ENCODE assay signal across 8 cellular contexts in genomic region chr16:88568710-88569613, GRCh38. TPM values are rescaled to one million over a fixed set of nuclear protein-coding genes. Genes with fewer than 3 reads are reported as not detected.
A peak's percentile ranks its signal among the peaks of the same experiment; 100 is the strongest.
DNase-seq lines count a peak whose midpoint lies in the region; ATAC-seq and TF ChIP-seq lines count a peak whose summit lies in the region.

No MANE protein-coding gene starts in this region.

- CTCF ChIA-PET in activated naive CD4-positive, alpha-beta T cell treated with anti-CD3 and anti-CD28 coated beads, Interleukin-2, amount 10 ng/mL, durations not matched to agents 7 days and 5 days (lab: Charles Lee): no interaction called here

- H3K27me3 ChIP-seq in ascending aorta: no peaks in the 10 kb centered on the region

- peak overlapping the region; percentile 83 for H3K27ac Mint-ChIP-seq in activated naive CD4-positive, alpha-beta T cell treated with anti-CD3 and anti-CD28 coated beads, Interleukin-2, amount 10 ng/mL, durations not matched to agents 7 days and 5 days
- H3K27ac Mint-ChIP-seq in type B pancreatic cell: peak overlapping the region; percentile 63

- H3K4me3 Mint-ChIP-seq in activated naive CD4-positive, alpha-beta T cell treated with anti-CD3 and anti-CD28 coated beads, Interleukin-2, amount 10 ng/mL, durations not matched to agents 7 days and 5 days: peak overlapping the region; percentile 72
- peak overlapping the region; percentile 87 for H3K4me3 Mint-ChIP-seq in type B pancreatic cell

- H3K4me1 ChIP-seq in ascending aorta: peaks cover 10 to 17% of the 10 kb centered on the region in 2 donors

- H3K36me3 Mint-ChIP-seq in activated naive CD4-positive, alpha-beta T cell treated with anti-CD3 and anti-CD28 coated beads, Interleukin-2, amount 10 ng/mL, durations not matched to agents 7 days and 5 days: peaks cover 14% of the 10 kb centered on the region
- no peaks in the 10 kb centered on the region for H3K36me3 Mint-ChIP-seq in type B pancreatic cell

- H3K27me3 Mint-ChIP-seq in activated naive CD4-positive, alpha-beta T cell treated with anti-CD3 and anti-CD28 coated beads, Interleukin-2, amount 10 ng/mL, durations not matched to agents 7 days and 5 days: no peaks in the 10 kb centered on the region
- H3K27me3 Mint-ChIP-seq in type B pancreatic cell: no peaks in the 10 kb centered on the region

- H3K9me3 Mint-ChIP-seq in activated naive CD4-positive, alpha-beta T cell treated with anti-CD3 and anti-CD28 coated beads, Interleukin-2, amount 10 ng/mL, durations not matched to agents 7 days and 5 days: no peaks in the 10 kb centered on the region
- no peaks in the 10 kb centered on the region for H3K9me3 Mint-ChIP-seq in type B pancreatic cell

- TF ChIP-seq CTCF in ascending aorta (IDR thresholded peaks at IDR 0.05) (no peak), lower leg skin (IDR thresholded peaks at IDR 0.05) (no peak), type B pancreatic cell (conservative IDR thresholded peaks at IDR 0.05) (no peak)

- intact Hi-C loops in ascending aorta (cut with DNase I): loop anchor here (10.0 kb wide), 1 partner anchor 584 kb away; no protein-coding TSS in a partner anchor
- intact Hi-C loops in lower leg skin (cut with DNase I; ENCODE audit: low total_unique reads): no loop called here

- H3K27ac ChIP-seq in ascending aorta: peak overlapping the region; percentile 61 to 83

- ATAC-seq in HG02678 (IDR thresholded peaks at IDR 0.05; ENCODE audit: unreplicated experiment): no peak

- no peak for DNase-seq in activated naive CD4-positive, alpha-beta T cell treated with anti-CD3 and anti-CD28 coated beads, Interleukin-2, amount 10 ng/mL, durations not matched to agents 7 days and 5 days
- DNase-seq in activated naive CD4-positive, alpha-beta T cell (lab: John Stamatoyannopoulos, UW): no peak
- DNase-seq in ascending aorta (ENCODE audit: low spot score in 2 of 2) (no peak), lower leg skin (ENCODE audit: low spot score in 2 of 2) (no peak), type B pancreatic cell (ENCODE audit: extremely low spot score, unreplicated experiment) (no peak), NCI-H1092 treated with DMSO at 0.1 percent for 48 hours (lab: John Stamatoyannopoulos, UW) (no peak), kidney tubule cell (ENCODE audit: low spot score) (no peak)

- TF ChIP-seq POLR2A in lower leg skin (IDR thresholded peaks at IDR 0.05): no peak

- peaks cover 0 to 6% of the 10 kb centered on the region in 2 donors for H3K36me3 ChIP-seq in ascending aorta

- peak overlapping the region; percentile 79 to 98 for H3K4me3 ChIP-seq in ascending aorta
- peak overlapping the region; percentile 24 for H3K4me3 ChIP-seq in lower leg skin (ENCODE audit: low read depth, poor library complexity, severe bottlenecking)

- H3K4me1 Mint-ChIP-seq in activated naive CD4-positive, alpha-beta T cell treated with anti-CD3 and anti-CD28 coated beads, Interleukin-2, amount 10 ng/mL, durations not matched to agents 7 days and 5 days: peaks cover 42% of the 10 kb centered on the region
- peaks cover 9% of the 10 kb centered on the region for H3K4me1 Mint-ChIP-seq in type B pancreatic cell (ENCODE audit: unreplicated experiment)

- 86 to 90% methylated on average over 16 to 18 of the region's 18 CpGs for WGBS in lower leg skin, 2 donors

- no peaks in the 10 kb centered on the region for H3K9me3 ChIP-seq in ascending aorta

RNA-seq across cellular contexts. Expression of gene ZC3H18, which starts 1.2 kb away (rescaled TPM):
- total RNA-seq in ascending aorta: 36.3 TPM
- total RNA-seq in lower leg skin: 10 to 100 TPM; 16.5 to 32.3 (median 18.5) TPM
- 56.5 and 70.2 TPM in 2 replicates for total RNA-seq in type B pancreatic cell (ENCODE audit: low replicate concordance)
